Comparison of ENCODE assay signal across 13 cellular contexts in genomic region chr18:23572012-23572411, GRCh38.
"Had no signal": no experiment of that assay in that cellular context is flagged by ENCODE, and none has a peak within 500 bp of the region (broad histone marks: within the 10 kb centered on the region; RNA-seq: fewer than 3 reads in every experiment).

No MANE protein-coding gene starts in this region.

- ATAC-seq: activated naive CD8-positive, alpha-beta T cell treated with anti-CD3 and anti-CD28 coated beads, Interleukin-2, amount 50 U/mL, for 24 hours; activated T-cell treated with anti-CD3 and anti-CD28 coated beads, Interleukin-2, amount 50 U/mL, for 4 hours; foreskin keratinocyte; left colon; SK-N-SH treated with all-trans-retinoic acid at 6 μM for 48 hours; stimulated activated naive CD8-positive, alpha-beta T cell treated with anti-CD3 and anti-CD28 coated beads, Interleukin-15, amount 100 ng/mL, for 72 hours had no signal

- H3K27me3 Mint-ChIP-seq: activated naive CD8-positive, alpha-beta T cell treated with anti-CD3 and anti-CD28 coated beads, Interleukin-2, amount 50 U/mL, for 24 hours; stimulated activated naive CD8-positive, alpha-beta T cell treated with anti-CD3 and anti-CD28 coated beads, Interleukin-15, amount 100 ng/mL, for 72 hours had no signal

- H3K36me3 ChIP-seq: uterus had no signal

- H3K4me3 Mint-ChIP-seq: activated naive CD8-positive, alpha-beta T cell treated with anti-CD3 and anti-CD28 coated beads, Interleukin-2, amount 50 U/mL, for 24 hours; activated T-cell treated with anti-CD3 and anti-CD28 coated beads, Interleukin-2, amount 50 U/mL, for 4 hours; nephron progenitor cell; stimulated activated naive CD8-positive, alpha-beta T cell treated with anti-CD3 and anti-CD28 coated beads, Interleukin-15, amount 100 ng/mL, for 72 hours had no signal

- H3K27me3 ChIP-seq: colonic mucosa, foreskin keratinocyte, testis, uterus had no signal

- H3K9me3 ChIP-seq: colonic mucosa, testis, uterus had no signal

- DNase-seq: activated CD8-positive, alpha-beta memory T cell treated with anti-CD3 and anti-CD28 coated beads for 24 hours; activated naive CD8-positive, alpha-beta T cell treated with anti-CD3 and anti-CD28 coated beads, Interleukin-2, amount 50 U/mL, for 24 hours; activated T-cell treated with anti-CD3 and anti-CD28 coated beads, Interleukin-2, amount 50 U/mL, for 4 hours; colonic mucosa; foreskin keratinocyte; left colon; nephron progenitor cell; stimulated activated CD4-positive, alpha-beta T cell treated with anti-CD3 and anti-CD28 coated beads, Interleukin-2, amount 100 ng/mL, for 48 hours; stimulated activated naive CD8-positive, alpha-beta T cell treated with anti-CD3 and anti-CD28 coated beads, Interleukin-15, amount 100 ng/mL, for 72 hours; T-helper 9 cell; testis; uterus had no signal

- H3K27ac Mint-ChIP-seq: activated naive CD8-positive, alpha-beta T cell treated with anti-CD3 and anti-CD28 coated beads, Interleukin-2, amount 50 U/mL, for 24 hours; stimulated activated naive CD8-positive, alpha-beta T cell treated with anti-CD3 and anti-CD28 coated beads, Interleukin-15, amount 100 ng/mL, for 72 hours had no signal

- H3K9me3 Mint-ChIP-seq: activated naive CD8-positive, alpha-beta T cell treated with anti-CD3 and anti-CD28 coated beads, Interleukin-2, amount 50 U/mL, for 24 hours; activated T-cell treated with anti-CD3 and anti-CD28 coated beads, Interleukin-2, amount 50 U/mL, for 4 hours; nephron progenitor cell; stimulated activated naive CD8-positive, alpha-beta T cell treated with anti-CD3 and anti-CD28 coated beads, Interleukin-15, amount 100 ng/mL, for 72 hours had no signal

- H3K27ac ChIP-seq: colonic mucosa, foreskin keratinocyte, uterus had no signal

- H3K4me1 ChIP-seq: colonic mucosa had no signal

- H3K4me3 ChIP-seq: colonic mucosa, testis, uterus had no signal
